In genomic region chr2:100290718-100291151, GRCh38 we compare ENCODE assay signal across 14 cellular contexts. TPM values are rescaled to one million over a fixed set of nuclear protein-coding genes. Genes with fewer than 3 reads are reported as not detected.
A peak's percentile ranks its signal among the peaks of the same experiment; 100 is the strongest.
DNase-seq lines count a peak whose midpoint lies in the region; ATAC-seq, FAIRE-seq and TF ChIP-seq lines count a peak whose summit lies in the region.
"Had no signal": no experiment of that assay in that cellular context is flagged by ENCODE, and none has a peak within 500 bp of the region (broad histone marks: within the 10 kb centered on the region; RNA-seq: fewer than 3 reads in every experiment).

No MANE protein-coding gene starts in this region.

- no peaks in the 10 kb centered on the region for H4K20me1 ChIP-seq in K562 (replicated peaks; ENCODE audit: control insufficient read depth, insufficient read depth, low read length)
- H4K20me1 ChIP-seq in osteoblast (ENCODE audit: insufficient read depth, low read length) = no peaks in the 10 kb centered on the region

- no peak for TF ChIP-seq CTCF in K562 (IDR thresholded peaks at IDR 0.05 in 2 of 3, conservative IDR thresholded peaks at IDR 0.05 in 1 of 3; ENCODE audit: insufficient read depth in 2 of 3, low read depth in 1 of 3, low read length in 3 of 3)
- no peak for TF ChIP-seq CTCF in osteoblast (IDR thresholded peaks at IDR 0.05; ENCODE audit: extremely low read depth, low read depth, low read length)
- no peak for TF ChIP-seq CTCF in pancreas (IDR thresholded peaks at IDR 0.05)

- no peaks in the 10 kb centered on the region for H3K27me3 ChIP-seq in ACC112 (ENCODE audit: insufficient read depth, low read length)
- H3K27me3 ChIP-seq in HUES48 (ENCODE audit: control insufficient read depth, insufficient read depth, low read length) = no peaks in the 10 kb centered on the region
- H3K27me3 ChIP-seq in K562 (ENCODE audit: control insufficient read depth in 2 of 2, insufficient read depth in 2 of 2, low read length in 2 of 2) = no peaks in the 10 kb centered on the region
- peaks cover 16% of the 10 kb centered on the region for H3K27me3 ChIP-seq in osteoblast (ENCODE audit: insufficient read depth, low read length)
- H3K27me3 ChIP-seq in pancreas = no peaks in the 10 kb centered on the region

- no peaks in the 10 kb centered on the region for H3K36me3 ChIP-seq in ACC112 (ENCODE audit: insufficient read depth, low read length)
- no peaks in the 10 kb centered on the region for H3K36me3 ChIP-seq in HUES48 (ENCODE audit: control insufficient read depth, insufficient read depth, low read length)
- peaks cover 33% of the 10 kb centered on the region; the same call in 2 of the 3 replicates for H3K36me3 ChIP-seq in K562 (ENCODE audit: control insufficient read depth, insufficient read depth, low read length)
- H3K36me3 ChIP-seq in osteoblast (ENCODE audit: insufficient read depth, low read length) = no peaks in the 10 kb centered on the region
- H3K36me3 ChIP-seq in pancreas = peaks cover 0 to 20% (median 0%) of the 10 kb centered on the region in 3 donors

- TF ChIP-seq EP300 in K562 (IDR thresholded peaks at IDR 0.05; ENCODE audit: low read length) = no peak

- intact Hi-C loops in K562 (cut with micrococcal nuclease) = no loop called here
- intact Hi-C loops in pancreas (cut with DNase I) = no loop called here

- CTCF ChIA-PET in K562 (lab: Yijun Ruan, JAX; ENCODE audit: low intra/inter-chr PET ratio) = no interaction called here

- no peak overlapping the region for H2AFZ ChIP-seq in ACC112 (ENCODE audit: low read length, unreplicated experiment)
- peak overlapping the region; percentile 76 for H2AFZ ChIP-seq in K562 (ENCODE audit: low read depth, low read length)
- H2AFZ ChIP-seq in osteoblast (ENCODE audit: low read length) = no peak overlapping the region

- DNase-seq in K562 (ENCODE audit: extremely low read depth in 1 of 4, low spot score in 3 of 4) (no peak), osteoblast (ENCODE audit: insufficient read length, low spot score, missing footprints) (no peak), pancreas (no peak), T-helper 2 cell (no peak)
- DNase-seq: activated gamma-delta T cell, glutamatergic neuron, MM.1S, retina had no signal

- WGBS in K562 (ENCODE audit: insufficient coverage, low coverage, missing lambda C conversion rate) = 52% methylated on average over 7 of the region's 7 CpGs
- WGBS in pancreas, 2 donors = 73 to 76% methylated on average over 7 of the region's 7 CpGs

- H3K4me2 ChIP-seq in K562 (ENCODE audit: insufficient read depth, low read length) = peak overlapping the region; percentile 76; the same call in 1 of the 2 replicates
- H3K4me2 ChIP-seq in osteoblast (ENCODE audit: insufficient read depth, low read length) = peak overlapping the region; percentile 13

- TF ChIP-seq RAD21 in K562 (CRISPR knock-in tag; conservative IDR thresholded peaks at IDR 0.05 in 1 of 2, IDR thresholded peaks at IDR 0.05 in 1 of 2) = 0 out of 4 replicates have a peak, but pooled peaks of 1 of the 2 experiments have one; percentile 21

- H3K79me2 ChIP-seq in ACC112 (ENCODE audit: control insufficient read depth, insufficient read depth, low read length, unreplicated experiment) (no peaks in the 10 kb centered on the region), K562 (ENCODE audit: control insufficient read depth, insufficient read depth, low read length) (no peaks in the 10 kb centered on the region), osteoblast (ENCODE audit: insufficient read depth, low read length) (no peaks in the 10 kb centered on the region)

- TSS peak; percentile 47 for BruUV-seq in K562 (replicated peaks; lab: Mats Ljungman, UMichigan)

- ATAC-seq in K562 (no peak), pancreas (no peak), GM21529 (IDR thresholded peaks at IDR 0.05; ENCODE audit: unreplicated experiment) (no peak), HG02678 (IDR thresholded peaks at IDR 0.05; ENCODE audit: unreplicated experiment) (no peak)

- in situ Hi-C loops in K562 (cut with MboI) = no loop called here

- TF ChIP-seq POLR2A in K562 (conservative IDR thresholded peaks at IDR 0.05) = no peak

- 0 out of 2 replicates have a peak overlapping the region, but pooled peaks have one; percentile 9 for H3K4me3 ChIP-seq in ACC112 (ENCODE audit: low read depth, low read length)
- H3K4me3 ChIP-seq in HUES48 (ENCODE audit: low read depth, low read length) = no peak overlapping the region
- no peak overlapping the region for H3K4me3 ChIP-seq in K562
- no peak overlapping the region for H3K4me3 ChIP-seq in osteoblast (ENCODE audit: insufficient read depth, low read length)
- H3K4me3 ChIP-seq in pancreas = no peak overlapping the region

- H3K9ac ChIP-seq in HUES48 (ENCODE audit: low read depth, low read length) (no peak overlapping the region), K562 (ENCODE audit: insufficient read depth in 1 of 2, low read depth in 2 of 2, low read length in 2 of 2) (peak overlapping the region; percentile 28 to 82; a peak in 3 of 4 replicates)

- FAIRE-seq in K562 (lab: Jason Lieb, UNC) (no peak), pancreas (lab: Jason Lieb, UNC) (no peak)
- FAIRE-seq: GM18507, TTC549 had no signal

- H3K4me1 ChIP-seq in ACC112 (ENCODE audit: control insufficient read depth, insufficient read depth, low read length, unreplicated experiment) = peaks cover 31% of the 10 kb centered on the region
- peaks cover 29% of the 10 kb centered on the region for H3K4me1 ChIP-seq in HUES48 (ENCODE audit: control insufficient read depth, insufficient read depth, low read length)
- H3K4me1 ChIP-seq in K562 (replicated peaks in 1 of 2; ENCODE audit: control insufficient read depth in 2 of 2, insufficient read depth in 2 of 2, low read length in 2 of 2) = peaks cover 20 to 46% of the 10 kb centered on the region in 2 experiments
- peaks cover 23% of the 10 kb centered on the region for H3K4me1 ChIP-seq in osteoblast (ENCODE audit: insufficient read depth, low read length)
- H3K4me1 ChIP-seq in pancreas = peaks cover 10 to 29% (median 12%) of the 10 kb centered on the region in 3 donors

- POLR2A ChIA-PET in K562 (lab: Yijun Ruan, JAX) = interaction anchor here (0.5 to 2.5 kb wide), 9 partner anchors 8 to 711 kb away, joined by 3 to 13 read pairs (median 5); partner anchors contain the start of gene RPL31

- no peaks in the 10 kb centered on the region for H3K9me1 ChIP-seq in K562 (ENCODE audit: control insufficient read depth, insufficient read depth, low read length)

- H3K27ac ChIP-seq in ACC112 (ENCODE audit: low read depth, low read length) (peak overlapping the region; percentile 81), HUES48 (ENCODE audit: low read depth, low read length) (peak overlapping the region; percentile 75), K562 (ENCODE audit: extremely low read depth, low read depth, low read length) (peak overlapping the region; percentile 94), osteoblast (ENCODE audit: low read depth, low read length) (peak overlapping the region; percentile 91), pancreas (peak overlapping the region in 2 of 4 donors; percentile 49 to 74)

- H3K9me3 ChIP-seq in HUES48 (ENCODE audit: control insufficient read depth, insufficient read depth, low read length) (no peaks in the 10 kb centered on the region), K562 (replicated peaks; ENCODE audit: control insufficient read depth, insufficient read depth, low read depth, low read length) (no peaks in the 10 kb centered on the region), osteoblast (ENCODE audit: low read depth, low read length) (no peaks in the 10 kb centered on the region), pancreas (no peaks in the 10 kb centered on the region)

TF ChIP-seq in K562, 482 proteins besides CTCF, POLR2A, EP300 and RAD21 (continues in another document):
- TF ChIP-seq NR1H2 (CRISPR knock-in tag; IDR thresholded peaks at IDR 0.05) = no peak
- TF ChIP-seq, protein P1, sequence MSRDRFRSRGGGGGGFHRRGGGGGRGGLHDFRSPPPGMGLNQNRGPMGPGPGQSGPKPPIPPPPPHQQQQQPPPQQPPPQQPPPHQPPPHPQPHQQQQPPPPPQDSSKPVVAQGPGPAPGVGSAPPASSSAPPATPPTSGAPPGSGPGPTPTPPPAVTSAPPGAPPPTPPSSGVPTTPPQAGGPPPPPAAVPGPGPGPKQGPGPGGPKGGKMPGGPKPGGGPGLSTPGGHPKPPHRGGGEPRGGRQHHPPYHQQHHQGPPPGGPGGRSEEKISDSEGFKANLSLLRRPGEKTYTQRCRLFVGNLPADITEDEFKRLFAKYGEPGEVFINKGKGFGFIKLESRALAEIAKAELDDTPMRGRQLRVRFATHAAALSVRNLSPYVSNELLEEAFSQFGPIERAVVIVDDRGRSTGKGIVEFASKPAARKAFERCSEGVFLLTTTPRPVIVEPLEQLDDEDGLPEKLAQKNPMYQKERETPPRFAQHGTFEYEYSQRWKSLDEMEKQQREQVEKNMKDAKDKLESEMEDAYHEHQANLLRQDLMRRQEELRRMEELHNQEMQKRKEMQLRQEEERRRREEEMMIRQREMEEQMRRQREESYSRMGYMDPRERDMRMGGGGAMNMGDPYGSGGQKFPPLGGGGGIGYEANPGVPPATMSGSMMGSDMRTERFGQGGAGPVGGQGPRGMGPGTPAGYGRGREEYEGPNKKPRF (IDR thresholded peaks at IDR 0.05; ENCODE audit: low read depth, low read length) = no peak
- TF ChIP-seq NFRKB (IDR thresholded peaks at IDR 0.05; ENCODE audit: low read depth) = peak; percentile 28; the same call in 1 of the 2 replicates
- 0 out of 2 replicates have a peak, but pooled peaks have one; percentile 39 for TF ChIP-seq GABPA (tag; conservative IDR thresholded peaks at IDR 0.05; ENCODE audit: low read depth)

RNA-seq across cellular contexts. Expression of gene LONRF2, which starts 31.6 kb away (rescaled TPM):
- 18.7 and 21.8 TPM in 2 replicates for total RNA-seq in K562 (2011; cell fraction: chromatin; rRNA removed; ENCODE audit: low replicate concordance)
- 7.0 and 7.3 TPM in 2 replicates for total RNA-seq in K562 (2011; cell fraction: nucleolus; rRNA removed)
- 9.8 and 14.6 TPM in 2 replicates for total RNA-seq in K562 (2011; cell fraction: nucleoplasm; rRNA removed)
- 2.0 and 2.6 TPM in 2 replicates for total RNA-seq in K562 (2014; rRNA removed)
- total RNA-seq in K562 (2014; rRNA removed; fragmentation: Illumina TruSeq; extraction: Trizol) = 2.7 and 3.3 TPM in 2 replicates
- total RNA-seq in K562 (2015; rRNA removed; fragmentation: Illumina TruSeq; extraction: Trizol) = 2.2 and 2.5 TPM in 2 replicates
- 3.6 and 5.0 TPM in 2 replicates for total RNA-seq in K562 (2021)
- 4.5 and 4.8 TPM in 2 replicates for polyA plus RNA-seq in K562 (2011; rRNA removed)
- polyA plus RNA-seq in K562 (2011; cell fraction: cytosol; rRNA removed) = 1.2 and 2.8 TPM in 2 replicates
- polyA plus RNA-seq in K562 (2011; cell fraction: nucleus; rRNA removed) = 11.7 and 12.2 TPM in 2 replicates
- 1.5 and 1.7 TPM in 2 replicates for polyA plus RNA-seq in K562 (2012)
- polyA plus RNA-seq in K562 (2014; fragmentation: Illumina TruSeq; extraction: Trizol) = 3.4 and 3.8 TPM in 2 replicates
- under 1 TPM; 0.35 TPM for polyA plus RNA-seq in K562 (2014; fragmentation: Nextera tagmentation; extraction: Ambion mirVana)
- 2.7 and 3.0 TPM in 2 replicates for polyA plus RNA-seq in K562 (2014; rRNA removed)
- polyA minus RNA-seq in K562 (2011; rRNA and poly(A)+ RNA removed) = 8.4 and 10.6 TPM in 2 replicates
- 4.0 and 7.3 TPM in 2 replicates for polyA minus RNA-seq in K562 (2011; cell fraction: cytosol; rRNA and poly(A)+ RNA removed)
- polyA minus RNA-seq in K562 (2011; cell fraction: nucleus; rRNA and poly(A)+ RNA removed) = 6.6 and 13.9 TPM in 2 replicates
- under 0.01 TPM in 2 replicates for total RNA-seq in osteoblast
- total RNA-seq in pancreas = 1 to 10 TPM; 5.3 to 7.1 (median 6.8) TPM
- 1 to 10 TPM; 2.0 to 4.6 TPM for polyA plus RNA-seq in pancreas
